ENCODE assay signal across 32 cellular contexts in the genomic region with DNA sequence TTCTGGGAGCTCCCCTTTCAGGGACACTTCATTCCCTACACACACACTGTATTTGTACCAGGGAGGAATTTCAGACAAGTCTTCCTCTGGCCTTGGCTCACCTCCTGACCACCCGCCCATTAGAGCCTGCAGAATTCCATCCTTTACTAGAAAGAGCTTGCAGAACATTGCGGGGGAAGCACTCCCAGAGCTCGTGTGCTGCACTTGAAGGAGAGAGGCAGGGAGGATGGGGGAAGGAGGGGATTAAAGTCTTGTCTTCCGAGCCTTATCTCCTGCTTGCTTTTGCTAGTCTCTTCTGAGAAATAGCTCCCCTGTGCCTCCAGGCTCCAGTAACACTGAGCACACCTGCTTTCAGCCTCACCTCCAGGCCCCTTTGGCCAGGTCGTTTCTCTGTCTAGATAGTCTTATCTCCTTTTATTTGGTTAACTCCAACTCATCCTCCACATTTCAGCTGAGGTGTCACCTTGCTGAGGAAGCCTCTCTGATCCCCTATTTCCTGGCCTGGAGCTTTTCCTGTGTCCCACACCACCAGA.
"Had no signal": no experiment of that assay in that cellular context is flagged by ENCODE, and none has a peak within 500 bp of the region (broad histone marks: within the 10 kb centered on the region; RNA-seq: fewer than 3 reads in every experiment).

No MANE protein-coding gene starts in this region.

- H3K27me3 ChIP-seq: body of pancreas, left lung, pancreas, suprapubic skin, tibial nerve had no signal

- H3K4me3 ChIP-seq: body of pancreas, left lung, lung, pancreas, prostate gland, skin epidermis, suprapubic skin, tibial nerve had no signal

- H3K27ac ChIP-seq: body of pancreas, left lung, pancreas, prostate gland, skin epidermis, suprapubic skin, tibial nerve had no signal

- H3K4me3 Mint-ChIP-seq: activated CD4-positive, alpha-beta memory T cell treated with anti-CD3 and anti-CD28 coated beads, Interleukin-2, amount 10 ng/mL, durations not matched to agents 7 days and 5 days; activated CD4-positive, alpha-beta T cell treated with anti-CD3 and anti-CD28 coated beads, Interleukin-2, amount 10 ng/mL, durations not matched to agents 7 days and 5 days; activated naive CD8-positive, alpha-beta T cell; activated T-cell treated with anti-CD3 and anti-CD28 coated beads, Interleukin-2, amount 50 U/mL, for 24 hours; effector memory CD8-positive, alpha-beta T cell; stimulated activated memory B cell treated with anti-CD40 and anti-IgM and Interleukin-4, amounts not matched to agents 10 μg/mL and 1 μg/mL and 100 μg/mL, for 72 hours; T-helper 1 cell treated with Interleukin-12 subunit alpha and Interleukin-12 subunit beta and Interleukin-4 antibody, amounts not matched to agents 30 μg/mL and 1 μg/mL, for 36 hours; WTC11 had no signal

- H3K9me3 Mint-ChIP-seq: activated CD4-positive, alpha-beta memory T cell treated with anti-CD3 and anti-CD28 coated beads, Interleukin-2, amount 10 ng/mL, durations not matched to agents 7 days and 5 days; activated CD4-positive, alpha-beta T cell treated with anti-CD3 and anti-CD28 coated beads, Interleukin-2, amount 10 ng/mL, durations not matched to agents 7 days and 5 days; activated T-cell treated with anti-CD3 and anti-CD28 coated beads, Interleukin-2, amount 50 U/mL, for 24 hours; effector memory CD8-positive, alpha-beta T cell; stimulated activated memory B cell treated with anti-CD40 and anti-IgM and Interleukin-4, amounts not matched to agents 10 μg/mL and 1 μg/mL and 100 μg/mL, for 72 hours; T-helper 1 cell treated with Interleukin-12 subunit alpha and Interleukin-12 subunit beta and Interleukin-4 antibody, amounts not matched to agents 30 μg/mL and 1 μg/mL, for 36 hours; WTC11 had no signal

- H3K9me3 ChIP-seq: body of pancreas, left lung, pancreas, prostate gland, suprapubic skin, tibial nerve had no signal

- H3K4me1 Mint-ChIP-seq: activated CD4-positive, alpha-beta memory T cell treated with anti-CD3 and anti-CD28 coated beads, Interleukin-2, amount 10 ng/mL, durations not matched to agents 7 days and 5 days; stimulated activated memory B cell treated with anti-CD40 and anti-IgM and Interleukin-4, amounts not matched to agents 10 μg/mL and 1 μg/mL and 100 μg/mL, for 72 hours had no signal

- H3K4me1 ChIP-seq: body of pancreas, left lung, pancreas, prostate gland, suprapubic skin had no signal

- ATAC-seq: body of pancreas; effector memory CD8-positive, alpha-beta T cell; esophagus mucosa; left lung; pancreas; sciatic nerve; stimulated activated memory B cell treated with anti-CD40 and anti-IgM and Interleukin-4, amounts not matched to agents 10 μg/mL and 1 μg/mL and 100 μg/mL, for 72 hours; WTC11 had no signal

- H3K36me3 ChIP-seq: prostate gland, suprapubic skin, tibial nerve had no signal

- H3K27ac Mint-ChIP-seq: activated CD4-positive, alpha-beta memory T cell treated with anti-CD3 and anti-CD28 coated beads, Interleukin-2, amount 10 ng/mL, durations not matched to agents 7 days and 5 days; activated CD4-positive, alpha-beta T cell treated with anti-CD3 and anti-CD28 coated beads, Interleukin-2, amount 10 ng/mL, durations not matched to agents 7 days and 5 days; activated naive CD8-positive, alpha-beta T cell; activated T-cell treated with anti-CD3 and anti-CD28 coated beads, Interleukin-2, amount 50 U/mL, for 24 hours; stimulated activated memory B cell treated with anti-CD40 and anti-IgM and Interleukin-4, amounts not matched to agents 10 μg/mL and 1 μg/mL and 100 μg/mL, for 72 hours; T-helper 1 cell treated with Interleukin-12 subunit alpha and Interleukin-12 subunit beta and Interleukin-4 antibody, amounts not matched to agents 30 μg/mL and 1 μg/mL, for 36 hours; WTC11 had no signal

- H3K27me3 Mint-ChIP-seq: activated CD4-positive, alpha-beta memory T cell treated with anti-CD3 and anti-CD28 coated beads, Interleukin-2, amount 10 ng/mL, durations not matched to agents 7 days and 5 days; activated CD4-positive, alpha-beta T cell treated with anti-CD3 and anti-CD28 coated beads, Interleukin-2, amount 10 ng/mL, durations not matched to agents 7 days and 5 days; activated naive CD8-positive, alpha-beta T cell; activated T-cell treated with anti-CD3 and anti-CD28 coated beads, Interleukin-2, amount 50 U/mL, for 24 hours; effector memory CD8-positive, alpha-beta T cell; stimulated activated memory B cell treated with anti-CD40 and anti-IgM and Interleukin-4, amounts not matched to agents 10 μg/mL and 1 μg/mL and 100 μg/mL, for 72 hours had no signal

- DNase-seq: activated CD4-positive, alpha-beta memory T cell treated with anti-CD3 and anti-CD28 coated beads, Interleukin-2, amount 10 ng/mL, durations not matched to agents 7 days and 5 days; activated CD4-positive, alpha-beta T cell treated with anti-CD3 and anti-CD28 coated beads for 1 hour; activated CD4-positive, alpha-beta T cell treated with anti-CD3 and anti-CD28 coated beads, Interleukin-2, amount 10 ng/mL, durations not matched to agents 7 days and 5 days; activated CD8-positive, alpha-beta memory T cell treated with anti-CD3 and anti-CD28 coated beads, Interleukin-2, amount 50 U/mL, for 48 hours; activated naive CD4-positive, alpha-beta T cell treated with Interleukin-2 at 50 U/mL for 16 hours; activated T-cell treated with anti-CD3 and anti-CD28 coated beads, Interleukin-2, amount 50 U/mL, for 24 hours; aorta; body of pancreas; cortex of kidney; effector memory CD8-positive, alpha-beta T cell; foreskin fibroblast; head of caudate nucleus; hypothalamus; kidney glomerular epithelial cell; left lung; nucleus accumbens; pancreas; retina; stimulated activated CD4-positive, alpha-beta T cell treated with anti-CD3 and anti-CD28 coated beads, Interleukin-12 subunit alpha, Interleukin-12 subunit beta, amount 100 ng/mL, for 4 hours; stimulated activated CD4-positive, alpha-beta T cell treated with anti-CD3 and anti-CD28 coated beads, Interleukin-4, amount 100 ng/mL, for 24 hours; T1000 had no signal
